ENCODE assay signal across 1 cellular context in genomic region chr16:74774223-74775139, GRCh38.
TF ChIP-seq lines count a peak whose summit lies in the region.

Gene FA2H (minus strand): TSS chr16:74774820. CDS start chr16:74774755, 65 bp downstream.

TF ChIP-seq in K562, 482 proteins besides CTCF, POLR2A, EP300 and RAD21 (continued from another document and continues in another):
- TF ChIP-seq YBX1 (IDR thresholded peaks at IDR 0.05): no peak
- TF ChIP-seq CUX1 (CRISPR knock-in tag; IDR thresholded peaks at IDR 0.05): no peak
- TF ChIP-seq TRIM25 (IDR thresholded peaks at IDR 0.05; ENCODE audit: borderline replicate concordance): no peak
- no peak for TF ChIP-seq AFF4 (CRISPR knock-in tag; IDR thresholded peaks at IDR 0.05)
- TF ChIP-seq ZNF785 (CRISPR knock-in tag; IDR thresholded peaks at IDR 0.05): no peak
- TF ChIP-seq HNRNPLL (IDR thresholded peaks at IDR 0.05; ENCODE audit: low read depth, low read length, poor library complexity, severe bottlenecking): no peak
- no peak for TF ChIP-seq TAL1 (IDR thresholded peaks at IDR 0.05)
- TF ChIP-seq SMARCA5 (IDR thresholded peaks at IDR 0.05): no peak
- TF ChIP-seq NBN (IDR thresholded peaks at IDR 0.05; ENCODE audit: low read depth): no peak
- no peak for TF ChIP-seq EZH2 (IDR thresholded peaks at IDR 0.05; ENCODE audit: borderline replicate concordance, low read depth, low read length)
- peak; percentile 35 for TF ChIP-seq FIP1L1 (IDR thresholded peaks at IDR 0.05; ENCODE audit: low read depth, low read length, poor library complexity, severe bottlenecking)
- no peak for TF ChIP-seq THAP12 (CRISPR knock-in tag; IDR thresholded peaks at IDR 0.05)
- peak; percentile 38; the same call in 1 of the 2 replicates for TF ChIP-seq RBFOX2 (IDR thresholded peaks at IDR 0.05; ENCODE audit: low read depth, low read length)
- peak; percentile 38 for TF ChIP-seq CTCFL (IDR thresholded peaks at IDR 0.05; ENCODE audit: borderline replicate concordance, insufficient read depth, low read depth, low read length, poor library complexity, severe bottlenecking)
- no peak for TF ChIP-seq KLF16 (IDR thresholded peaks at IDR 0.05)
- no peak for TF ChIP-seq E4F1 (CRISPR knock-in tag; IDR thresholded peaks at IDR 0.05; ENCODE audit: borderline replicate concordance)
- no peak for TF ChIP-seq PHB (CRISPR knock-in tag; IDR thresholded peaks at IDR 0.05)
- TF ChIP-seq PTTG1 (tag; IDR thresholded peaks at IDR 0.05; ENCODE audit: low read depth): no peak
- TF ChIP-seq DACH1 (IDR thresholded peaks at IDR 0.05; ENCODE audit: partially characterized antibody): no peak
- TF ChIP-seq MTA3 (IDR thresholded peaks at IDR 0.05; ENCODE audit: borderline replicate concordance): 0 out of 2 replicates have a peak, but pooled peaks have one; percentile 58
- TF ChIP-seq ZBTB7A (IDR thresholded peaks at IDR 0.05; ENCODE audit: borderline replicate concordance, control insufficient read depth, low read depth, low read length): peak; percentile 74; the same call in 1 of the 2 replicates
- no peak for TF ChIP-seq MLX (CRISPR knock-in tag; conservative IDR thresholded peaks at IDR 0.05)
- peak; percentile 61 for TF ChIP-seq RBM25 (IDR thresholded peaks at IDR 0.05; ENCODE audit: low read depth, low read length, severe bottlenecking)
- TF ChIP-seq SOX6 (IDR thresholded peaks at IDR 0.05): no peak
- peak in 1 of 2 experiments; percentile 76; a peak in 2 of 4 replicates for TF ChIP-seq RCOR1 (IDR thresholded peaks at IDR 0.05; ENCODE audit: borderline replicate concordance in 1 of 2, low read depth in 2 of 2, low read length in 2 of 2)
- no peak for TF ChIP-seq SRSF1 (IDR thresholded peaks at IDR 0.05; ENCODE audit: low read depth, low read length)
- TF ChIP-seq SRF (CRISPR knock-in tag; IDR thresholded peaks at IDR 0.05): peak in 1 of 2 experiments; percentile 72; a peak in 1 of 4 replicates
- no peak for TF ChIP-seq ZNF239 (CRISPR knock-in tag; IDR thresholded peaks at IDR 0.05)
- no peak for TF ChIP-seq HMG20B (CRISPR knock-in tag; IDR thresholded peaks at IDR 0.05)
- TF ChIP-seq NKRF (IDR thresholded peaks at IDR 0.05; ENCODE audit: borderline replicate concordance): no peak
- no peak for TF ChIP-seq NELFE (IDR thresholded peaks at IDR 0.05; ENCODE audit: insufficient read depth, insufficient read length)
- 0 out of 2 replicates have a peak, but pooled peaks have one; percentile 15 for TF ChIP-seq EGR1 (conservative IDR thresholded peaks at IDR 0.05)
- TF ChIP-seq SIN3B (IDR thresholded peaks at IDR 0.05; ENCODE audit: low read depth): peak; percentile 34; the same call in 1 of the 2 replicates
- TF ChIP-seq POU5F1 (IDR thresholded peaks at IDR 0.05; ENCODE audit: borderline replicate concordance, low read depth, low read length, partially characterized antibody): no peak
- TF ChIP-seq HDAC8 (tag; IDR thresholded peaks at IDR 0.05): no peak
- TF ChIP-seq L3MBTL2 (IDR thresholded peaks at IDR 0.05): peak; percentile 67
- no peak for TF ChIP-seq ZNF444 (CRISPR knock-in tag; IDR thresholded peaks at IDR 0.05)
- peak; percentile 81; the same call in 1 of the 2 replicates for TF ChIP-seq TARDBP (IDR thresholded peaks at IDR 0.05)
- TF ChIP-seq ZNF347 (CRISPR knock-in tag; IDR thresholded peaks at IDR 0.05; ENCODE audit: low read depth): no peak
- no peak for TF ChIP-seq ELF4 (CRISPR knock-in tag; IDR thresholded peaks at IDR 0.05)
- 0 out of 2 replicates have a peak, but pooled peaks have one; percentile 40 for TF ChIP-seq ZEB2 (IDR thresholded peaks at IDR 0.05)
- TF ChIP-seq CREBBP (IDR thresholded peaks at IDR 0.05; ENCODE audit: low read depth, low read length): no peak
- TF ChIP-seq CC2D1A (IDR thresholded peaks at IDR 0.05): no peak
- TF ChIP-seq RB1 (IDR thresholded peaks at IDR 0.05; ENCODE audit: low read depth): peak; percentile 65; the same call in 1 of the 2 replicates
- TF ChIP-seq TGIF2 (CRISPR knock-in tag; IDR thresholded peaks at IDR 0.05): no peak
- TF ChIP-seq HDAC2 (IDR thresholded peaks at IDR 0.05): no peak
